Comparison of ENCODE assay signal across 1 cellular context in the genomic region with DNA sequence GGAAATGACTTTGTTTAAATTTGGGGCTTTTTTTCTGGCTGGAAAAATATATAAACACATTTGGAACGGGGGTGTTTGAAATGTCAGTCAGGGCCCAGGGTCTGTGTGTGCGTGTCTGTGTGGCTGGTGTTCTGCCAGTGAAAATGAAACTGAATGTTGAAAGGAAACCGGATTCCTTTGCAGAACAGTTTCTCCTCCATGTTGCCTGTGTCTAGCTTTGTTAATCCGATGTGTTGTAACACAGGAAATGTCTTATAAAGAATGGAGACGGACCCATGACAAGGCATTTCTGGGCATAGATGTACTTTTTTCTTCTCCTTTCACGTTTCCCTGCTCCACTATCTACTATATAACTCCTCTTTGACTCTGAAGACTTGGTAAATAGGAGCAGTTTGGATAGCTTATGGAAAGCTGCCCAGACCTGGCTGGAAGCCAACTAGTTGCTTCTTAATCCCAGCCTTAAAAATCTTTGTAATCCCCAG.
A peak's percentile ranks its signal among the peaks of the same experiment; 100 is the strongest.
TF ChIP-seq lines count a peak whose summit lies in the region.

No MANE protein-coding gene starts in this region.

TF ChIP-seq in K562, 482 proteins besides CTCF, POLR2A, EP300 and RAD21 (continued from another document and continues in another):
- TF ChIP-seq, protein P1, sequence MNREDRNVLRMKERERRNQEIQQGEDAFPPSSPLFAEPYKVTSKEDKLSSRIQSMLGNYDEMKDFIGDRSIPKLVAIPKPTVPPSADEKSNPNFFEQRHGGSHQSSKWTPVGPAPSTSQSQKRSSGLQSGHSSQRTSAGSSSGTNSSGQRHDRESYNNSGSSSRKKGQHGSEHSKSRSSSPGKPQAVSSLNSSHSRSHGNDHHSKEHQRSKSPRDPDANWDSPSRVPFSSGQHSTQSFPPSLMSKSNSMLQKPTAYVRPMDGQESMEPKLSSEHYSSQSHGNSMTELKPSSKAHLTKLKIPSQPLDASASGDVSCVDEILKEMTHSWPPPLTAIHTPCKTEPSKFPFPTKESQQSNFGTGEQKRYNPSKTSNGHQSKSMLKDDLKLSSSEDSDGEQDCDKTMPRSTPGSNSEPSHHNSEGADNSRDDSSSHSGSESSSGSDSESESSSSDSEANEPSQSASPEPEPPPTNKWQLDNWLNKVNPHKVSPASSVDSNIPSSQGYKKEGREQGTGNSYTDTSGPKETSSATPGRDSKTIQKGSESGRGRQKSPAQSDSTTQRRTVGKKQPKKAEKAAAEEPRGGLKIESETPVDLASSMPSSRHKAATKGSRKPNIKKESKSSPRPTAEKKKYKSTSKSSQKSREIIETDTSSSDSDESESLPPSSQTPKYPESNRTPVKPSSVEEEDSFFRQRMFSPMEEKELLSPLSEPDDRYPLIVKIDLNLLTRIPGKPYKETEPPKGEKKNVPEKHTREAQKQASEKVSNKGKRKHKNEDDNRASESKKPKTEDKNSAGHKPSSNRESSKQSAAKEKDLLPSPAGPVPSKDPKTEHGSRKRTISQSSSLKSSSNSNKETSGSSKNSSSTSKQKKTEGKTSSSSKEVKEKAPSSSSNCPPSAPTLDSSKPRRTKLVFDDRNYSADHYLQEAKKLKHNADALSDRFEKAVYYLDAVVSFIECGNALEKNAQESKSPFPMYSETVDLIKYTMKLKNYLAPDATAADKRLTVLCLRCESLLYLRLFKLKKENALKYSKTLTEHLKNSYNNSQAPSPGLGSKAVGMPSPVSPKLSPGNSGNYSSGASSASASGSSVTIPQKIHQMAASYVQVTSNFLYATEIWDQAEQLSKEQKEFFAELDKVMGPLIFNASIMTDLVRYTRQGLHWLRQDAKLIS (CRISPR knock-in tag; IDR thresholded peaks at IDR 0.05): no peak
- TF ChIP-seq BRCA1 (IDR thresholded peaks at IDR 0.05): no peak
- TF ChIP-seq BRCA1 (CRISPR knock-in tag; IDR thresholded peaks at IDR 0.05): no peak
- TF ChIP-seq HMG20A (CRISPR knock-in tag; conservative IDR thresholded peaks at IDR 0.05): no peak
- peak; percentile 87 for TF ChIP-seq MAFG (tag; conservative IDR thresholded peaks at IDR 0.05)
- TF ChIP-seq ZNF197 (CRISPR knock-in tag; IDR thresholded peaks at IDR 0.05; ENCODE audit: low read depth): no peak
- TF ChIP-seq ZNF140 (CRISPR knock-in tag; IDR thresholded peaks at IDR 0.05): no peak
- TF ChIP-seq BACH1 (tag; IDR thresholded peaks at IDR 0.05): peak; percentile 83; the same call in 1 of the 2 replicates
- no peak for TF ChIP-seq BDP1 (IDR thresholded peaks at IDR 0.05; ENCODE audit: insufficient read depth, insufficient read length)
- no peak for TF ChIP-seq CAMTA2 (CRISPR knock-in tag; conservative IDR thresholded peaks at IDR 0.05)
- TF ChIP-seq, protein P2, sequence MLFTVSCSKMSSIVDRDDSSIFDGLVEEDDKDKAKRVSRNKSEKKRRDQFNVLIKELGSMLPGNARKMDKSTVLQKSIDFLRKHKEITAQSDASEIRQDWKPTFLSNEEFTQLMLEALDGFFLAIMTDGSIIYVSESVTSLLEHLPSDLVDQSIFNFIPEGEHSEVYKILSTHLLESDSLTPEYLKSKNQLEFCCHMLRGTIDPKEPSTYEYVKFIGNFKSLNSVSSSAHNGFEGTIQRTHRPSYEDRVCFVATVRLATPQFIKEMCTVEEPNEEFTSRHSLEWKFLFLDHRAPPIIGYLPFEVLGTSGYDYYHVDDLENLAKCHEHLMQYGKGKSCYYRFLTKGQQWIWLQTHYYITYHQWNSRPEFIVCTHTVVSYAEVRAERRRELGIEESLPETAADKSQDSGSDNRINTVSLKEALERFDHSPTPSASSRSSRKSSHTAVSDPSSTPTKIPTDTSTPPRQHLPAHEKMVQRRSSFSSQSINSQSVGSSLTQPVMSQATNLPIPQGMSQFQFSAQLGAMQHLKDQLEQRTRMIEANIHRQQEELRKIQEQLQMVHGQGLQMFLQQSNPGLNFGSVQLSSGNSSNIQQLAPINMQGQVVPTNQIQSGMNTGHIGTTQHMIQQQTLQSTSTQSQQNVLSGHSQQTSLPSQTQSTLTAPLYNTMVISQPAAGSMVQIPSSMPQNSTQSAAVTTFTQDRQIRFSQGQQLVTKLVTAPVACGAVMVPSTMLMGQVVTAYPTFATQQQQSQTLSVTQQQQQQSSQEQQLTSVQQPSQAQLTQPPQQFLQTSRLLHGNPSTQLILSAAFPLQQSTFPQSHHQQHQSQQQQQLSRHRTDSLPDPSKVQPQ (CRISPR knock-in tag; IDR thresholded peaks at IDR 0.05; ENCODE audit: borderline replicate concordance): no peak
- no peak for TF ChIP-seq ZNF23 (CRISPR knock-in tag; IDR thresholded peaks at IDR 0.05)
- no peak for TF ChIP-seq RBM15 (IDR thresholded peaks at IDR 0.05; ENCODE audit: insufficient read depth, low read length)
- TF ChIP-seq, protein P3, sequence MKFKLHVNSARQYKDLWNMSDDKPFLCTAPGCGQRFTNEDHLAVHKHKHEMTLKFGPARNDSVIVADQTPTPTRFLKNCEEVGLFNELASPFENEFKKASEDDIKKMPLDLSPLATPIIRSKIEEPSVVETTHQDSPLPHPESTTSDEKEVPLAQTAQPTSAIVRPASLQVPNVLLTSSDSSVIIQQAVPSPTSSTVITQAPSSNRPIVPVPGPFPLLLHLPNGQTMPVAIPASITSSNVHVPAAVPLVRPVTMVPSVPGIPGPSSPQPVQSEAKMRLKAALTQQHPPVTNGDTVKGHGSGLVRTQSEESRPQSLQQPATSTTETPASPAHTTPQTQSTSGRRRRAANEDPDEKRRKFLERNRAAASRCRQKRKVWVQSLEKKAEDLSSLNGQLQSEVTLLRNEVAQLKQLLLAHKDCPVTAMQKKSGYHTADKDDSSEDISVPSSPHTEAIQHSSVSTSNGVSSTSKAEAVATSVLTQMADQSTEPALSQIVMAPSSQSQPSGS (CRISPR knock-in tag; IDR thresholded peaks at IDR 0.05): no peak
- TF ChIP-seq ZNF239 (CRISPR knock-in tag; IDR thresholded peaks at IDR 0.05): no peak
- TF ChIP-seq, protein P4, sequence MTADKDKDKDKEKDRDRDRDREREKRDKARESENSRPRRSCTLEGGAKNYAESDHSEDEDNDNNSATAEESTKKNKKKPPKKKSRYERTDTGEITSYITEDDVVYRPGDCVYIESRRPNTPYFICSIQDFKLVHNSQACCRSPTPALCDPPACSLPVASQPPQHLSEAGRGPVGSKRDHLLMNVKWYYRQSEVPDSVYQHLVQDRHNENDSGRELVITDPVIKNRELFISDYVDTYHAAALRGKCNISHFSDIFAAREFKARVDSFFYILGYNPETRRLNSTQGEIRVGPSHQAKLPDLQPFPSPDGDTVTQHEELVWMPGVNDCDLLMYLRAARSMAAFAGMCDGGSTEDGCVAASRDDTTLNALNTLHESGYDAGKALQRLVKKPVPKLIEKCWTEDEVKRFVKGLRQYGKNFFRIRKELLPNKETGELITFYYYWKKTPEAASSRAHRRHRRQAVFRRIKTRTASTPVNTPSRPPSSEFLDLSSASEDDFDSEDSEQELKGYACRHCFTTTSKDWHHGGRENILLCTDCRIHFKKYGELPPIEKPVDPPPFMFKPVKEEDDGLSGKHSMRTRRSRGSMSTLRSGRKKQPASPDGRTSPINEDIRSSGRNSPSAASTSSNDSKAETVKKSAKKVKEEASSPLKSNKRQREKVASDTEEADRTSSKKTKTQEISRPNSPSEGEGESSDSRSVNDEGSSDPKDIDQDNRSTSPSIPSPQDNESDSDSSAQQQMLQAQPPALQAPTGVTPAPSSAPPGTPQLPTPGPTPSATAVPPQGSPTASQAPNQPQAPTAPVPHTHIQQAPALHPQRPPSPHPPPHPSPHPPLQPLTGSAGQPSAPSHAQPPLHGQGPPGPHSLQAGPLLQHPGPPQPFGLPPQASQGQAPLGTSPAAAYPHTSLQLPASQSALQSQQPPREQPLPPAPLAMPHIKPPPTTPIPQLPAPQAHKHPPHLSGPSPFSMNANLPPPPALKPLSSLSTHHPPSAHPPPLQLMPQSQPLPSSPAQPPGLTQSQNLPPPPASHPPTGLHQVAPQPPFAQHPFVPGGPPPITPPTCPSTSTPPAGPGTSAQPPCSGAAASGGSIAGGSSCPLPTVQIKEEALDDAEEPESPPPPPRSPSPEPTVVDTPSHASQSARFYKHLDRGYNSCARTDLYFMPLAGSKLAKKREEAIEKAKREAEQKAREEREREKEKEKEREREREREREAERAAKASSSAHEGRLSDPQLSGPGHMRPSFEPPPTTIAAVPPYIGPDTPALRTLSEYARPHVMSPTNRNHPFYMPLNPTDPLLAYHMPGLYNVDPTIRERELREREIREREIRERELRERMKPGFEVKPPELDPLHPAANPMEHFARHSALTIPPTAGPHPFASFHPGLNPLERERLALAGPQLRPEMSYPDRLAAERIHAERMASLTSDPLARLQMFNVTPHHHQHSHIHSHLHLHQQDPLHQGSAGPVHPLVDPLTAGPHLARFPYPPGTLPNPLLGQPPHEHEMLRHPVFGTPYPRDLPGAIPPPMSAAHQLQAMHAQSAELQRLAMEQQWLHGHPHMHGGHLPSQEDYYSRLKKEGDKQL (CRISPR knock-in tag; IDR thresholded peaks at IDR 0.05; ENCODE audit: borderline replicate concordance): no peak
- TF ChIP-seq POLR2H (tag; IDR thresholded peaks at IDR 0.05; ENCODE audit: low read depth): peak; percentile 44; the same call in 1 of the 2 replicates
- TF ChIP-seq, protein P5, sequence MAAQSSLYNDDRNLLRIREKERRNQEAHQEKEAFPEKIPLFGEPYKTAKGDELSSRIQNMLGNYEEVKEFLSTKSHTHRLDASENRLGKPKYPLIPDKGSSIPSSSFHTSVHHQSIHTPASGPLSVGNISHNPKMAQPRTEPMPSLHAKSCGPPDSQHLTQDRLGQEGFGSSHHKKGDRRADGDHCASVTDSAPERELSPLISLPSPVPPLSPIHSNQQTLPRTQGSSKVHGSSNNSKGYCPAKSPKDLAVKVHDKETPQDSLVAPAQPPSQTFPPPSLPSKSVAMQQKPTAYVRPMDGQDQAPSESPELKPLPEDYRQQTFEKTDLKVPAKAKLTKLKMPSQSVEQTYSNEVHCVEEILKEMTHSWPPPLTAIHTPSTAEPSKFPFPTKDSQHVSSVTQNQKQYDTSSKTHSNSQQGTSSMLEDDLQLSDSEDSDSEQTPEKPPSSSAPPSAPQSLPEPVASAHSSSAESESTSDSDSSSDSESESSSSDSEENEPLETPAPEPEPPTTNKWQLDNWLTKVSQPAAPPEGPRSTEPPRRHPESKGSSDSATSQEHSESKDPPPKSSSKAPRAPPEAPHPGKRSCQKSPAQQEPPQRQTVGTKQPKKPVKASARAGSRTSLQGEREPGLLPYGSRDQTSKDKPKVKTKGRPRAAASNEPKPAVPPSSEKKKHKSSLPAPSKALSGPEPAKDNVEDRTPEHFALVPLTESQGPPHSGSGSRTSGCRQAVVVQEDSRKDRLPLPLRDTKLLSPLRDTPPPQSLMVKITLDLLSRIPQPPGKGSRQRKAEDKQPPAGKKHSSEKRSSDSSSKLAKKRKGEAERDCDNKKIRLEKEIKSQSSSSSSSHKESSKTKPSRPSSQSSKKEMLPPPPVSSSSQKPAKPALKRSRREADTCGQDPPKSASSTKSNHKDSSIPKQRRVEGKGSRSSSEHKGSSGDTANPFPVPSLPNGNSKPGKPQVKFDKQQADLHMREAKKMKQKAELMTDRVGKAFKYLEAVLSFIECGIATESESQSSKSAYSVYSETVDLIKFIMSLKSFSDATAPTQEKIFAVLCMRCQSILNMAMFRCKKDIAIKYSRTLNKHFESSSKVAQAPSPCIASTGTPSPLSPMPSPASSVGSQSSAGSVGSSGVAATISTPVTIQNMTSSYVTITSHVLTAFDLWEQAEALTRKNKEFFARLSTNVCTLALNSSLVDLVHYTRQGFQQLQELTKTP (IDR thresholded peaks at IDR 0.05; ENCODE audit: low read depth in 1 of 2, partially characterized antibody in 2 of 2): no peak
- TF ChIP-seq SOX6 (IDR thresholded peaks at IDR 0.05): 0 out of 2 replicates have a peak, but pooled peaks have one; percentile 14
- peak; percentile 49; the same call in 1 of the 2 replicates for TF ChIP-seq ZNF316 (IDR thresholded peaks at IDR 0.05)
- peak; percentile 84 for TF ChIP-seq ETV1 (tag; conservative IDR thresholded peaks at IDR 0.05; ENCODE audit: low read depth)
- TF ChIP-seq ZBED1 (IDR thresholded peaks at IDR 0.05): no peak
- TF ChIP-seq CTBP1 (IDR thresholded peaks at IDR 0.05; ENCODE audit: borderline replicate concordance): no peak
- no peak for TF ChIP-seq MYNN (IDR thresholded peaks at IDR 0.05)
- no peak for TF ChIP-seq MYNN (CRISPR knock-in tag; IDR thresholded peaks at IDR 0.05)
- peak; percentile 50 for TF ChIP-seq GABPA (tag; conservative IDR thresholded peaks at IDR 0.05; ENCODE audit: low read depth)
- peak; percentile 17; the same call in 1 of the 2 replicates for TF ChIP-seq NFIX (CRISPR knock-in tag; IDR thresholded peaks at IDR 0.05; ENCODE audit: low read depth)
- TF ChIP-seq CBX3 (IDR thresholded peaks at IDR 0.05; ENCODE audit: borderline replicate concordance in 1 of 2, low read length in 2 of 2): no peak
- TF ChIP-seq ZNF263 (CRISPR knock-in tag; IDR thresholded peaks at IDR 0.05; ENCODE audit: borderline replicate concordance): no peak
- no peak for TF ChIP-seq CEBPG (CRISPR knock-in tag; IDR thresholded peaks at IDR 0.05)
- TF ChIP-seq CEBPG (tag; conservative IDR thresholded peaks at IDR 0.05 in 1 of 2, IDR thresholded peaks at IDR 0.05 in 1 of 2): peak in 1 of 2 experiments; percentile 52; a peak in 2 of 4 replicates
- TF ChIP-seq ZNF174 (CRISPR knock-in tag; IDR thresholded peaks at IDR 0.05): no peak
- no peak for TF ChIP-seq SIN3B (IDR thresholded peaks at IDR 0.05; ENCODE audit: low read depth)
- no peak for TF ChIP-seq ZBTB17 (CRISPR knock-in tag; IDR thresholded peaks at IDR 0.05)
- TF ChIP-seq, protein P6, sequence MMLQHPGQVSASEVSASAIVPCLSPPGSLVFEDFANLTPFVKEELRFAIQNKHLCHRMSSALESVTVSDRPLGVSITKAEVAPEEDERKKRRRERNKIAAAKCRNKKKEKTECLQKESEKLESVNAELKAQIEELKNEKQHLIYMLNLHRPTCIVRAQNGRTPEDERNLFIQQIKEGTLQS (IDR thresholded peaks at IDR 0.05): no peak
- TF ChIP-seq, protein P6 (CRISPR knock-in tag; conservative IDR thresholded peaks at IDR 0.05): no peak
- TF ChIP-seq NCOA2 (IDR thresholded peaks at IDR 0.05; ENCODE audit: partially characterized antibody in 2 of 2): no peak
- 0 out of 2 replicates have a peak, but pooled peaks have one; percentile 61 for TF ChIP-seq PTTG1 (tag; IDR thresholded peaks at IDR 0.05; ENCODE audit: low read depth)
- no peak for TF ChIP-seq MTA3 (IDR thresholded peaks at IDR 0.05; ENCODE audit: borderline replicate concordance)
- TF ChIP-seq HDAC8 (tag; IDR thresholded peaks at IDR 0.05): no peak
- TF ChIP-seq, protein P7, sequence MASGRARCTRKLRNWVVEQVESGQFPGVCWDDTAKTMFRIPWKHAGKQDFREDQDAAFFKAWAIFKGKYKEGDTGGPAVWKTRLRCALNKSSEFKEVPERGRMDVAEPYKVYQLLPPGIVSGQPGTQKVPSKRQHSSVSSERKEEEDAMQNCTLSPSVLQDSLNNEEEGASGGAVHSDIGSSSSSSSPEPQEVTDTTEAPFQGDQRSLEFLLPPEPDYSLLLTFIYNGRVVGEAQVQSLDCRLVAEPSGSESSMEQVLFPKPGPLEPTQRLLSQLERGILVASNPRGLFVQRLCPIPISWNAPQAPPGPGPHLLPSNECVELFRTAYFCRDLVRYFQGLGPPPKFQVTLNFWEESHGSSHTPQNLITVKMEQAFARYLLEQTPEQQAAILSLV (tag; IDR thresholded peaks at IDR 0.05): peak; percentile 52; the same call in 1 of the 2 replicates
- TF ChIP-seq, protein P8, sequence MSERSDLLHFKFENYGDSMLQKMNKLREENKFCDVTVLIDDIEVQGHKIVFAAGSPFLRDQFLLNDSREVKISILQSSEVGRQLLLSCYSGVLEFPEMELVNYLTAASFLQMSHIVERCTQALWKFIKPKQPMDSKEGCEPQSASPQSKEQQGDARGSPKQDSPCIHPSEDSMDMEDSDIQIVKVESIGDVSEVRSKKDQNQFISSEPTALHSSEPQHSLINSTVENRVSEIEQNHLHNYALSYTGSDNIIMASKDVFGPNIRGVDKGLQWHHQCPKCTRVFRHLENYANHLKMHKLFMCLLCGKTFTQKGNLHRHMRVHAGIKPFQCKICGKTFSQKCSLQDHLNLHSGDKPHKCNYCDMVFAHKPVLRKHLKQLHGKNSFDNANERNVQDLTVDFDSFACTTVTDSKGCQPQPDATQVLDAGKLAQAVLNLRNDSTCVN (CRISPR knock-in tag; IDR thresholded peaks at IDR 0.05): no peak
